In the genomic region with DNA sequence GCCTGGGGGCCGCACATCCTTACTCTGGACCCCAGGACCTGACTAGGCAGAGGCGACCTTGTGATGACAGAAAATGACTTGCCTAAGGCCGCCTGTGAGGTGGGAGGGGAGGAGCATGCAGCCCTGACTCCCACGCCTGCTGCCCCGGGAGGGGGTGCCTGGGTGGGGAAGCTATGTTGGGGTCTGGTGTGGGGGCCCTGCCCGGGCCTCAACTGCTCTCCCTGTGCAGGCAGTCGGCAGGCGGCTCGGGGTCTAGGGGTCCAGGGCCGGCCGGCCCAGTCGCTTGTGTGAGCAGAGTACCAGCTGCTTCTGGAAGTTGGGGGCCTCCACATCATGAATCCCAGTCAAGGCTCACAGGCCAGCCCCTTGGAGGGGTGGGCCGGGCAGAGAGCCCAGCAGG, we compare ENCODE assay signal across 21 cellular contexts.
"Had no signal": no experiment of that assay in that cellular context is flagged by ENCODE, and none has a peak within 500 bp of the region (broad histone marks: within the 10 kb centered on the region; RNA-seq: fewer than 3 reads in every experiment).

No MANE protein-coding gene starts in this region.

- H3K36me3 ChIP-seq: MG63, SJCRH30 had no signal

- H3K27ac ChIP-seq: KMS-11, SJCRH30 had no signal

- DNase-seq: IMR-90, Kasumi-1, MG63, NCI-H1092 treated with DMSO at 0.1 percent for 48 hours, NCI-H1436, NCI-H187, NCI-H2029, NCI-H2081 treated with DMSO at 0.1 percent for 48 hours, NCI-H2171, NCI-H226, NCI-H446, NCI-H510A, NCI-H524 treated with DMSO at 0.1 percent for 48 hours, NCI-H69, NCI-H774, RPMI8226, SHP77 treated with DMSO at 0.1 percent for 48 hours, SJCRH30 had no signal

- H3K9ac ChIP-seq: KMS-11 had no signal

- ATAC-seq: SK-N-SH treated with all-trans-retinoic acid at 6 μM for 48 hours had no signal

- H3K4me3 ChIP-seq: MG63, SJCRH30 had no signal

- FAIRE-seq: RCC 7860 had no signal

- H3K4me2 ChIP-seq: KMS-11 had no signal

- H3K9me3 ChIP-seq: MG63, SJCRH30 had no signal

- H3K27me3 ChIP-seq: MG63, SJCRH30 had no signal
